Comparison of ENCODE assay signal across 1 cellular context in the genomic region with DNA sequence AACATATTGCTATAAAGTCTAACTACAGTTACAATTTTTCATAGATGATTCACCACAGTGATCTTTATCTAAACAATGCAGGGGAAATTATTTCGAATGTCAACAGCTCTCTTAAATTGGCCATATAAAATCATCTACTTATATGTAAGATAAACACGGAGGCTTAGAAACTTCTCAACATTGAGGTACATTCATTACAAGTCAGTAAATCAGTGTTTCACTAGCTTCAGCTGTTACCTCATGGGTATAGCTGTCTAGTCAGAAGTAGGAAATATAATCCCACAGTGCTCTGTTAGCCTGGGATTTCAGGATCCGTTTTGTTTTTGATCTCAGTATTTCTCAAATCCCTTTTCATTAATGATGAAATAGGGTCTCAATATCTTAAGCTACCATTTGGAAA.
TF ChIP-seq lines count a peak whose summit lies in the region.

No MANE protein-coding gene starts in this region.

TF ChIP-seq in IMR-90, 13 proteins besides CTCF, POLR2A, EP300 and RAD21:
- TF ChIP-seq MXI1 (IDR thresholded peaks at IDR 0.05; ENCODE audit: borderline replicate concordance, low read depth, low read length) (no peak), CHD1 (IDR thresholded peaks at IDR 0.05; ENCODE audit: low read depth, low read length) (no peak), FOS (IDR thresholded peaks at IDR 0.05; ENCODE audit: low read depth, low read length) (peak; percentile 63; the same call in 1 of the 2 replicates)
